Comparison of ENCODE assay signal across 17 cellular contexts in genomic region chr22:19213496-19214473, GRCh38. TPM values are rescaled to one million over a fixed set of nuclear protein-coding genes. Genes with fewer than 3 reads are reported as not detected.
A peak's percentile ranks its signal among the peaks of the same experiment; 100 is the strongest.
DNase-seq lines count a peak whose midpoint lies in the region; ATAC-seq and TF ChIP-seq lines count a peak whose summit lies in the region.
"Had no signal": no experiment of that assay in that cellular context is flagged by ENCODE, and none has a peak within 500 bp of the region (broad histone marks: within the 10 kb centered on the region; RNA-seq: fewer than 3 reads in every experiment).

No MANE protein-coding gene starts in this region.

- H2BK15ac ChIP-seq in IMR-90 (ENCODE audit: low read depth, low read length) = no peak overlapping the region

- no peak overlapping the region for H3K56ac ChIP-seq in IMR-90 (ENCODE audit: extremely low read depth, insufficient read depth, low read length)

- 30% methylated on average over 2 of the region's 13 CpGs; no CpG with 5 or more reads in 1 of the 2 experiments for WGBS in IMR-90 (ENCODE audit: extremely low coverage in 2 of 2, insufficient read length in 1 of 2), 2 experiments

- dilution Hi-C loops in IMR-90 (cut with HindIII; ENCODE audit: low sequenced_read_pairs, unreplicated experiment) = no loop called here

- no peak overlapping the region; the same call in 1 of the 2 replicates for H3K18ac ChIP-seq in IMR-90 (ENCODE audit: low read depth, low read length)

- no peak for TF ChIP-seq POLR2A in IMR-90 (IDR thresholded peaks at IDR 0.05; ENCODE audit: low read depth, low read length)

- H2BK5ac ChIP-seq in IMR-90 (ENCODE audit: low read depth, low read length, poor library complexity, severe bottlenecking) = no peak overlapping the region

- no peak overlapping the region for H4K8ac ChIP-seq in IMR-90 (ENCODE audit: low read depth in 2 of 2, low read length in 2 of 2)

- 0 out of 2 replicates have a peak overlapping the region, but pooled peaks have one; percentile 47 for H3K23ac ChIP-seq in IMR-90 (ENCODE audit: low read depth, low read length)

- H3K9me3 Mint-ChIP-seq in chondrocyte (ENCODE audit: low read depth) = no peaks in the 10 kb centered on the region
- H3K9me3 Mint-ChIP-seq: CD14-positive monocyte had no signal

- TF ChIP-seq CTCF in IMR-90 (conservative IDR thresholded peaks at IDR 0.05; ENCODE audit: low read depth, low read length) = no peak
- TF ChIP-seq CTCF in chondrocyte (IDR thresholded peaks at IDR 0.05) = no peak
- TF ChIP-seq CTCF in left lung (IDR thresholded peaks at IDR 0.05) = no peak
- no peak for TF ChIP-seq CTCF in upper lobe of right lung (IDR thresholded peaks at IDR 0.05)
- no peak for TF ChIP-seq CTCF in coronary artery (IDR thresholded peaks at IDR 0.05)

- H3K27ac ChIP-seq in IMR-90 (ENCODE audit: insufficient read depth, low read length) (peak overlapping the region; percentile 24; the same call in 1 of the 2 replicates), left lung (no peak overlapping the region), upper lobe of right lung (no peak overlapping the region), coronary artery (no peak overlapping the region)
- H3K27ac ChIP-seq: ovary, skin epidermis, thyroid gland had no signal

- H2AFZ ChIP-seq in IMR-90 (replicated peaks; ENCODE audit: low read length, poor library complexity) = no peak overlapping the region

- DNase-seq in IMR-90 (peak; percentile 81), chondrocyte (ENCODE audit: low spot score) (peak; percentile 7), left lung (no peak), upper lobe of right lung (no peak), coronary artery (ENCODE audit: low spot score) (no peak), LoVo (ENCODE audit: low spot score) (no peak)
- DNase-seq: activated effector memory CD4-positive, alpha-beta T cell treated with anti-CD3 and anti-CD28 coated beads, Interleukin-2, amount 50 U/mL, for 16 hours; cerebellar nuclear complex; DMS79 treated with DMSO at 0.1 percent for 48 hours; NCI-H226; SHP77 treated with DMSO at 0.1 percent for 48 hours; thyroid gland had no signal

- no peak overlapping the region for H2AK5ac ChIP-seq in IMR-90 (ENCODE audit: low read depth, low read length)

- peaks cover 29% of the 10 kb centered on the region for H3K36me3 Mint-ChIP-seq in chondrocyte (ENCODE audit: low read depth)

- no peak overlapping the region for H3K9ac ChIP-seq in IMR-90 (ENCODE audit: low read depth, low read length)

- no peaks in the 10 kb centered on the region for H3K27me3 Mint-ChIP-seq in chondrocyte (ENCODE audit: low read depth)

- no peaks in the 10 kb centered on the region for H3K79me1 ChIP-seq in IMR-90 (ENCODE audit: low read depth in 1 of 2, low read length in 2 of 2)

- intact Hi-C loops in IMR-90 (cut with micrococcal nuclease) = no loop called here
- intact Hi-C loops in left lung (cut with DNase I) = no loop called here
- intact Hi-C loops in upper lobe of right lung (cut with DNase I) = no loop called here

- POLR2A ChIA-PET in IMR-90 (lab: Charles Lee; ENCODE audit: unreplicated experiment) = no interaction called here

- peaks cover 9% of the 10 kb centered on the region for H3K4me1 Mint-ChIP-seq in chondrocyte (ENCODE audit: low read depth)
- H3K4me1 Mint-ChIP-seq: CD14-positive monocyte had no signal

- H2BK20ac ChIP-seq in IMR-90 (ENCODE audit: low read depth, low read length) = no peak overlapping the region

- no peak overlapping the region for H4K91ac ChIP-seq in IMR-90 (ENCODE audit: insufficient read depth, low read depth, low read length)

- no peak overlapping the region for H3K14ac ChIP-seq in IMR-90 (replicated peaks; ENCODE audit: low read depth, low read length)

- H3K4ac ChIP-seq in IMR-90 (ENCODE audit: low read depth, low read length) = no peak overlapping the region

- peaks cover 7% of the 10 kb centered on the region; the same call in 1 of the 2 replicates for H3K9me1 ChIP-seq in IMR-90 (ENCODE audit: insufficient read depth, low read length)

- CTCF ChIA-PET in IMR-90 (lab: Yijun Ruan, JAX) = no interaction called here

- no peak overlapping the region for H2BK120ac ChIP-seq in IMR-90 (ENCODE audit: low read depth, low read length)

- H2AK9ac ChIP-seq in IMR-90 (replicated peaks; ENCODE audit: low read depth, low read length, poor library complexity) = no peak overlapping the region

- no peak for TF ChIP-seq RAD21 in IMR-90 (IDR thresholded peaks at IDR 0.05; ENCODE audit: low read length)

- in situ Hi-C loops in IMR-90 (cut with MboI; ENCODE audit: low sequenced_read_pairs) = no loop called here

- H4K20me1 ChIP-seq in IMR-90 (ENCODE audit: insufficient read depth, low read length) = no peaks in the 10 kb centered on the region

- H4K5ac ChIP-seq in IMR-90 (ENCODE audit: low read depth, low read length) = no peak overlapping the region

- BruUV-seq in IMR-90 (replicated peaks; lab: Mats Ljungman, UMichigan) = no TSS peak

- peak overlapping the region; percentile 67; the same call in 1 of the 2 replicates for H3K4me2 ChIP-seq in IMR-90 (ENCODE audit: low read depth, low read length)

- peaks cover 2% of the 10 kb centered on the region; the same call in 1 of the 2 replicates for H3K4me1 ChIP-seq in IMR-90 (ENCODE audit: control insufficient read depth, insufficient read depth, low read length)
- no peaks in the 10 kb centered on the region for H3K4me1 ChIP-seq in left lung
- H3K4me1 ChIP-seq in upper lobe of right lung = no peaks in the 10 kb centered on the region

- H3K4me3 ChIP-seq in IMR-90 (ENCODE audit: insufficient read depth, low read depth, low read length) (no peak overlapping the region), left lung (no peak overlapping the region), upper lobe of right lung (no peak overlapping the region), coronary artery (no peak overlapping the region)
- H3K4me3 ChIP-seq: ovary, skin epidermis, thyroid gland had no signal

- no peaks in the 10 kb centered on the region for H3K27me3 ChIP-seq in IMR-90 (ENCODE audit: control insufficient read depth, insufficient read depth, low read length)
- no peaks in the 10 kb centered on the region for H3K27me3 ChIP-seq in left lung
- no peaks in the 10 kb centered on the region for H3K27me3 ChIP-seq in upper lobe of right lung
- H3K27me3 ChIP-seq: ovary, thyroid gland had no signal

- H3K9me3 ChIP-seq in IMR-90 (ENCODE audit: control insufficient read depth, insufficient read depth, low read length) (no peaks in the 10 kb centered on the region), left lung (no peaks in the 10 kb centered on the region), upper lobe of right lung (no peaks in the 10 kb centered on the region)
- H3K9me3 ChIP-seq: ovary, thyroid gland had no signal

- H3K4me3 Mint-ChIP-seq in chondrocyte (ENCODE audit: unreplicated experiment) = no peak overlapping the region
- H3K4me3 Mint-ChIP-seq: CD14-positive monocyte had no signal

- no peak overlapping the region for H3K27ac Mint-ChIP-seq in chondrocyte (ENCODE audit: unreplicated experiment)
- H3K27ac Mint-ChIP-seq: CD14-positive monocyte had no signal

- peak; percentile 86 for ATAC-seq in IMR-90 (ENCODE audit: low read depth)
- peak; percentile 45 for ATAC-seq in left lung
- peak; percentile 51 for ATAC-seq in upper lobe of right lung
- ATAC-seq in HG02870 (IDR thresholded peaks at IDR 0.05; ENCODE audit: unreplicated experiment) = no peak
- ATAC-seq: activated CD4-positive, CD25-positive, alpha-beta regulatory T cell treated with anti-CD3 and anti-CD28 coated beads, Interleukin-2, amount 50 U/mL, for 24 hours had no signal

- H3K36me3 ChIP-seq in IMR-90 (ENCODE audit: control insufficient read depth, insufficient read depth, low read length) (peaks cover 8% of the 10 kb centered on the region; the same call in 1 of the 2 replicates), left lung (peaks cover 0 to 52% of the 10 kb centered on the region in 2 donors), upper lobe of right lung (no peaks in the 10 kb centered on the region)
- H3K36me3 ChIP-seq: ovary had no signal

TF ChIP-seq in IMR-90, 13 proteins besides CTCF, POLR2A, EP300 and RAD21:
- TF ChIP-seq USF2 (IDR thresholded peaks at IDR 0.05; ENCODE audit: low read depth, low read length) (peak; percentile 63; the same call in 1 of the 2 replicates), SMC3 (IDR thresholded peaks at IDR 0.05; ENCODE audit: low read depth, low read length) (no peak), MAZ (IDR thresholded peaks at IDR 0.05; ENCODE audit: borderline replicate concordance, low read depth, low read length) (no peak)

RNA-seq across cellular contexts. Expression of gene SLC25A1, which starts 35.2 kb away (rescaled TPM):
- total RNA-seq in IMR-90 (2012; rRNA removed) (41.0 and 46.1 TPM in 2 replicates), chondrocyte (101 to 111 TPM (median 107 TPM) in 3 replicates), left lung (10 to 100 TPM; 80.7 to 99.3 TPM), upper lobe of right lung (63.0 TPM)
- polyA plus RNA-seq in IMR-90 (2012; rRNA removed) = 56.5 and 58.5 TPM in 2 replicates
- 55.4 and 87.6 TPM in 2 replicates for polyA plus RNA-seq in IMR-90 (2012; cell fraction: cytosol; rRNA removed)
- 39.2 and 103 TPM in 2 replicates for polyA plus RNA-seq in IMR-90 (2012; cell fraction: nucleus; rRNA removed; ENCODE audit: low replicate concordance)

Comparison
In these comparisons a context has a peak if more than half of its experiments do, and no peak if none do; other contexts are left out.
1. DNase-seq: peak in IMR-90 (single experiment) and chondrocyte (single experiment); none in left lung (0 of 2), upper lobe of right lung (single experiment), coronary artery (single experiment) and LoVo (single experiment).